Comparison of ENCODE assay signal across 30 cellular contexts in the genomic region with DNA sequence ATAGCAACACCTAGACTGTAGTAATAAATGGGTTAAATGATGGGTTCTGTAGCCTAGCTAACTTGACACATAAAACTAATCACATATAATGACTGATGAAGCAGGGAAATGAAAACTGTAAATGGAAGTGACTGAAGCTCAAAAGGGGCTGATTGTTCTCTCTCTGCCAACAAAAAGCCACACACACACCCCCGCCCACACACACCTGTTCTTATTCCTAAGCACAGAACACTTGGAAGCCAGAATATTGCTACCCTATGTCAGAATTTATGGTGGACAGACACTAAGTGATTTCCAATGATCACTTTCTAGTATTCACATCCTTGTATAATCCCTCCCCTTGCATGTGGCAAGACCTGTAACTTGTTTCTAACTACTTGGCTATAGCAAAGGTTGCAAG.
"Had no signal": no experiment of that assay in that cellular context is flagged by ENCODE, and none has a peak within 500 bp of the region (broad histone marks: within the 10 kb centered on the region; RNA-seq: fewer than 3 reads in every experiment).

No MANE protein-coding gene starts in this region.

- H3K27ac ChIP-seq: Peyer's patch, SJSA1 had no signal

- FAIRE-seq: K562 had no signal

- DNase-seq: Kasumi-1, KG1, MG63, NCI-H1048, NCI-H1092 treated with DMSO at 0.1 percent for 48 hours, NCI-H1105 treated with DMSO at 0.1 percent for 48 hours, NCI-H1417, NCI-H1436, NCI-H146, NCI-H1694, NCI-H187, NCI-H1930, NCI-H2029 treated with DMSO at 0.1 percent for 48 hours, NCI-H2081 treated with DMSO at 0.1 percent for 48 hours, NCI-H2107, NCI-H2171, NCI-H226, NCI-H446 treated with DMSO at 0.1 percent for 48 hours, NCI-H510A, NCI-H526, NCI-H774, PC-3, Peyer's patch, Right ventricle myocardium superior, RPMI8226, SHP77 treated with DMSO at 0.1 percent for 48 hours, SK-N-SH, SW 1271 had no signal

- H3K4me1 ChIP-seq: Peyer's patch had no signal

- H3K9me3 ChIP-seq: MG63, Peyer's patch, SJSA1, SK-N-SH had no signal

- H3K36me3 ChIP-seq: MG63, Peyer's patch, SJSA1 had no signal

- H3K4me3 ChIP-seq: K562, MG63, Peyer's patch, SJSA1 had no signal

- H3K27me3 ChIP-seq: MG63, Peyer's patch, SJSA1 had no signal

- H3K9ac ChIP-seq: SK-N-SH had no signal

- H3K4me2 ChIP-seq: SK-N-SH had no signal
